Comparison of ENCODE assay signal across 36 cellular contexts in genomic region chr1:5810131-5810530, GRCh38.
"Had no signal": no experiment of that assay in that cellular context is flagged by ENCODE, and none has a peak within 500 bp of the region (broad histone marks: within the 10 kb centered on the region; RNA-seq: fewer than 3 reads in every experiment).

No MANE protein-coding gene starts in this region.

- H3K27ac Mint-ChIP-seq: activated CD4-positive, alpha-beta memory T cell treated with anti-CD3 and anti-CD28 coated beads for 36 hours; activated CD4-positive, alpha-beta T cell treated with anti-CD3 and anti-CD28 coated beads for 36 hours; activated CD8-positive, alpha-beta T cell treated with anti-CD3 and anti-CD28 coated beads for 36 hours; activated naive CD4-positive, alpha-beta T cell treated with anti-CD3 and anti-CD28 coated beads, Interleukin-2, amount 10 ng/mL, durations not matched to agents 7 days and 5 days; activated naive CD4-positive, alpha-beta T cell treated with anti-CD3 and anti-CD28 coated beads, Interleukin-2, amount 50 U/mL, for 24 hours; activated naive CD8-positive, alpha-beta T cell; activated naive CD8-positive, alpha-beta T cell treated with anti-CD3 and anti-CD28 coated beads, Interleukin-2, amount 10 ng/mL, durations not matched to agents 7 days and 5 days; activated naive CD8-positive, alpha-beta T cell treated with anti-CD3 and anti-CD28 coated beads, Interleukin-2, amount 50 U/mL, for 24 hours; activated T-helper 2 cell treated with anti-CD3 and anti-CD28 coated beads, Interferon-gamma antibody, Interleukin-2, Interleukin-4, amounts not matched to agents 10 μg/mL and 5 μg/mL and 100 μg/mL, durations not matched to agents 14 hours and 24 hours and 36 hours; brain; T-helper 1 cell treated with Interleukin-12 subunit alpha and Interleukin-12 subunit beta and Interleukin-4 antibody, amounts not matched to agents 30 μg/mL and 1 μg/mL, for 36 hours; T-helper 2 cell treated with Interferon-gamma antibody and Interleukin-4, amounts not matched to agents 5 μg/mL and 100 μg/mL, for 36 hours had no signal

- H3K4me3 Mint-ChIP-seq: activated CD4-positive, alpha-beta memory T cell treated with anti-CD3 and anti-CD28 coated beads for 36 hours; activated CD4-positive, alpha-beta T cell treated with anti-CD3 and anti-CD28 coated beads for 36 hours; activated CD8-positive, alpha-beta T cell treated with anti-CD3 and anti-CD28 coated beads for 36 hours; activated naive CD4-positive, alpha-beta T cell treated with anti-CD3 and anti-CD28 coated beads, Interleukin-2, amount 10 ng/mL, durations not matched to agents 7 days and 5 days; activated naive CD4-positive, alpha-beta T cell treated with anti-CD3 and anti-CD28 coated beads, Interleukin-2, amount 50 U/mL, for 24 hours; activated naive CD8-positive, alpha-beta T cell; activated naive CD8-positive, alpha-beta T cell treated with anti-CD3 and anti-CD28 coated beads, Interleukin-2, amount 10 ng/mL, durations not matched to agents 7 days and 5 days; activated naive CD8-positive, alpha-beta T cell treated with anti-CD3 and anti-CD28 coated beads, Interleukin-2, amount 50 U/mL, for 24 hours; brain; central memory CD8-positive, alpha-beta T cell; T-helper 1 cell treated with Interleukin-12 subunit alpha and Interleukin-12 subunit beta and Interleukin-4 antibody, amounts not matched to agents 30 μg/mL and 1 μg/mL, for 36 hours; T-helper 2 cell treated with Interferon-gamma antibody and Interleukin-4, amounts not matched to agents 5 μg/mL and 100 μg/mL, for 36 hours had no signal

- H3K36me3 Mint-ChIP-seq: activated CD4-positive, alpha-beta memory T cell treated with anti-CD3 and anti-CD28 coated beads for 36 hours; activated naive CD4-positive, alpha-beta T cell treated with anti-CD3 and anti-CD28 coated beads, Interleukin-2, amount 10 ng/mL, durations not matched to agents 7 days and 5 days; activated naive CD4-positive, alpha-beta T cell treated with anti-CD3 and anti-CD28 coated beads, Interleukin-2, amount 50 U/mL, for 24 hours; activated naive CD8-positive, alpha-beta T cell; activated naive CD8-positive, alpha-beta T cell treated with anti-CD3 and anti-CD28 coated beads, Interleukin-2, amount 10 ng/mL, durations not matched to agents 7 days and 5 days; brain had no signal

- DNase-seq: activated CD4-positive, alpha-beta memory T cell treated with anti-CD3 and anti-CD28 coated beads for 36 hours; activated CD4-positive, alpha-beta T cell treated with anti-CD3 and anti-CD28 coated beads for 1 hour; activated CD4-positive, alpha-beta T cell treated with anti-CD3 and anti-CD28 coated beads for 36 hours; activated CD4-positive, alpha-beta T cell treated with anti-CD3 and anti-CD28 coated beads for 48 hours; activated CD4-positive, alpha-beta T cell treated with anti-CD3 and anti-CD28 coated beads, Interleukin-2, amount 50 U/mL, for 1 hour; activated CD4-positive, alpha-beta T cell treated with anti-CD3 and anti-CD28 coated beads, Interleukin-2, amount 50 U/mL, for 4 hours; activated CD4-positive, CD25-positive, alpha-beta regulatory T cell; activated CD8-positive, alpha-beta memory T cell treated with anti-CD3 and anti-CD28 coated beads, Interleukin-2, amount 50 U/mL, for 4 hours; activated CD8-positive, alpha-beta T cell treated with anti-CD3 and anti-CD28 coated beads for 36 hours; activated effector memory CD4-positive, alpha-beta T cell treated with Interleukin-2 at 50 U/mL for 16 hours; activated gamma-delta T cell; activated naive CD4-positive, alpha-beta T cell treated with anti-CD3 and anti-CD28 coated beads, Interleukin-2, amount 10 ng/mL, durations not matched to agents 7 days and 5 days; activated naive CD4-positive, alpha-beta T cell treated with Interleukin-2 at 50 U/mL for 16 hours; activated naive CD8-positive, alpha-beta T cell treated with anti-CD3 and anti-CD28 coated beads, Interleukin-2, amount 10 ng/mL, durations not matched to agents 7 days and 5 days; activated naive CD8-positive, alpha-beta T cell treated with anti-CD3 and anti-CD28 coated beads, Interleukin-2, amount 50 U/mL, for 24 hours; activated T-cell treated with anti-CD3 and anti-CD28 coated beads for 4 hours; activated T-cell treated with anti-CD3 and anti-CD28 coated beads, Interleukin-2, amount 50 U/mL, for 1 hour; activated T-cell treated with anti-CD3 and anti-CD28 coated beads, Interleukin-2, amount 50 U/mL, for 48 hours; amygdala; anterior cingulate cortex; caudate nucleus; cerebellar nuclear complex; T-helper 1 cell; T-helper 2 cell; T-helper 9 cell had no signal

- H3K27me3 ChIP-seq: ascending aorta, cardiac muscle cell had no signal

- H3K9me3 ChIP-seq: ascending aorta had no signal

- H3K9me3 Mint-ChIP-seq: activated CD4-positive, alpha-beta memory T cell treated with anti-CD3 and anti-CD28 coated beads for 36 hours; activated CD8-positive, alpha-beta T cell treated with anti-CD3 and anti-CD28 coated beads for 36 hours; activated naive CD4-positive, alpha-beta T cell treated with anti-CD3 and anti-CD28 coated beads, Interleukin-2, amount 10 ng/mL, durations not matched to agents 7 days and 5 days; activated naive CD4-positive, alpha-beta T cell treated with anti-CD3 and anti-CD28 coated beads, Interleukin-2, amount 50 U/mL, for 24 hours; activated naive CD8-positive, alpha-beta T cell treated with anti-CD3 and anti-CD28 coated beads, Interleukin-2, amount 10 ng/mL, durations not matched to agents 7 days and 5 days; activated naive CD8-positive, alpha-beta T cell treated with anti-CD3 and anti-CD28 coated beads, Interleukin-2, amount 50 U/mL, for 24 hours; activated T-helper 2 cell treated with anti-CD3 and anti-CD28 coated beads, Interferon-gamma antibody, Interleukin-2, Interleukin-4, amounts not matched to agents 10 μg/mL and 5 μg/mL and 100 μg/mL, durations not matched to agents 14 hours and 24 hours and 36 hours; central memory CD8-positive, alpha-beta T cell; T-helper 1 cell treated with Interleukin-12 subunit alpha and Interleukin-12 subunit beta and Interleukin-4 antibody, amounts not matched to agents 30 μg/mL and 1 μg/mL, for 36 hours; T-helper 2 cell treated with Interferon-gamma antibody and Interleukin-4, amounts not matched to agents 5 μg/mL and 100 μg/mL, for 36 hours had no signal

- H3K4me3 ChIP-seq: ascending aorta, cardiac muscle cell had no signal

- ATAC-seq: activated CD4-positive, alpha-beta T cell treated with anti-CD3 and anti-CD28 coated beads for 36 hours; activated CD4-positive, CD25-positive, alpha-beta regulatory T cell treated with anti-CD3 and anti-CD28 coated beads, Interleukin-2, amount 50 U/mL, for 24 hours; activated CD8-positive, alpha-beta T cell treated with anti-CD3 and anti-CD28 coated beads for 36 hours; activated naive CD8-positive, alpha-beta T cell treated with anti-CD3 and anti-CD28 coated beads, Interleukin-2, amount 50 U/mL, for 24 hours had no signal

- H3K4me1 ChIP-seq: ascending aorta had no signal

- H3K27me3 Mint-ChIP-seq: activated CD8-positive, alpha-beta T cell treated with anti-CD3 and anti-CD28 coated beads for 36 hours; activated naive CD4-positive, alpha-beta T cell treated with anti-CD3 and anti-CD28 coated beads, Interleukin-2, amount 10 ng/mL, durations not matched to agents 7 days and 5 days; central memory CD8-positive, alpha-beta T cell had no signal

- H3K27ac ChIP-seq: ascending aorta, cardiac muscle cell, VCaP had no signal

- H3K4me1 Mint-ChIP-seq: activated CD4-positive, alpha-beta T cell treated with anti-CD3 and anti-CD28 coated beads for 36 hours; activated naive CD4-positive, alpha-beta T cell treated with anti-CD3 and anti-CD28 coated beads, Interleukin-2, amount 10 ng/mL, durations not matched to agents 7 days and 5 days; activated naive CD4-positive, alpha-beta T cell treated with anti-CD3 and anti-CD28 coated beads, Interleukin-2, amount 50 U/mL, for 24 hours; activated naive CD8-positive, alpha-beta T cell treated with anti-CD3 and anti-CD28 coated beads, Interleukin-2, amount 10 ng/mL, durations not matched to agents 7 days and 5 days; activated naive CD8-positive, alpha-beta T cell treated with anti-CD3 and anti-CD28 coated beads, Interleukin-2, amount 50 U/mL, for 24 hours; central memory CD8-positive, alpha-beta T cell had no signal

- H3K36me3 ChIP-seq: ascending aorta, cardiac muscle cell had no signal
